In genomic region chr2:188963738-188964137, GRCh38 we compare ENCODE assay signal across 1 cellular context.
TF ChIP-seq lines count a peak whose summit lies in the region.

No MANE protein-coding gene starts in this region.

TF ChIP-seq in H1, 55 proteins besides CTCF, POLR2A, EP300 and RAD21 (continued from another document):
- TF ChIP-seq EGR1 (IDR thresholded peaks at IDR 0.05; ENCODE audit: borderline replicate concordance, low read depth, low read length) (no peak), PHF8 (conservative IDR thresholded peaks at IDR 0.05; ENCODE audit: low read depth, low read length) (no peak), TCF12 (IDR thresholded peaks at IDR 0.05; ENCODE audit: low read depth, low read length) (no peak), TBP (IDR thresholded peaks at IDR 0.05; ENCODE audit: low read depth, low read length) (no peak), CEBPB (IDR thresholded peaks at IDR 0.05; ENCODE audit: low read depth, low read length) (no peak), BACH1 (IDR thresholded peaks at IDR 0.05; ENCODE audit: low read length) (no peak), SIX5 (IDR thresholded peaks at IDR 0.05; ENCODE audit: low read depth, low read length) (no peak), TEAD4 (IDR thresholded peaks at IDR 0.05; ENCODE audit: low read depth, low read length) (no peak), RFX5 (IDR thresholded peaks at IDR 0.05; ENCODE audit: borderline replicate concordance, low read depth, low read length) (no peak), RNF2 (IDR thresholded peaks at IDR 0.05; ENCODE audit: borderline replicate concordance, low read depth, low read length, missing control alignments, poor library complexity, severe bottlenecking) (no peak)
TF ChIP-seq in H1: peak in this region for 0.
